8 cellular contexts compared by ENCODE assay signal in genomic region chr19:58518261-58519086, GRCh38. TPM values are rescaled to one million over a fixed set of nuclear protein-coding genes. Genes with fewer than 3 reads are reported as not detected.
DNase-seq lines count a peak whose midpoint lies in the region; ATAC-seq and TF ChIP-seq lines count a peak whose summit lies in the region.

No MANE protein-coding gene starts in this region.

- in situ Hi-C loops in GM23248 (cut with MboI), result no loop called here

- H3K4me3 ChIP-seq in GM23248 (peak overlapping the region; percentile 94), PC-9 (peak overlapping the region; percentile 83), endocrine pancreas (ENCODE audit: control insufficient read depth, insufficient read depth, low read length) (no peak overlapping the region), neuronal stem cell (ENCODE audit: low read length in 2 of 2) (peak overlapping the region; percentile 53 to 89)

- H2BK5ac ChIP-seq in neuronal stem cell (ENCODE audit: low read length), result peak overlapping the region; percentile 93

- peak overlapping the region; percentile 99 for H2AK5ac ChIP-seq in neuronal stem cell (ENCODE audit: low read depth, low read length)

- H3K4me1 ChIP-seq in GM23248 (ENCODE audit: insufficient read depth) (peaks cover 12% of the 10 kb centered on the region), PC-9 (replicated peaks; ENCODE audit: insufficient read depth) (peaks cover 10% of the 10 kb centered on the region), endocrine pancreas (ENCODE audit: control insufficient read depth, insufficient read depth, low read length) (no peaks in the 10 kb centered on the region), neuronal stem cell (ENCODE audit: control insufficient read depth in 2 of 2, insufficient read depth in 1 of 2, low read depth in 1 of 2, low read length in 2 of 2) (peaks cover 9 to 17% of the 10 kb centered on the region in 2 donors)

- peak overlapping the region; percentile 85 for H3K14ac ChIP-seq in neuronal stem cell (ENCODE audit: low read length)

- intact Hi-C loops in PC-9 (cut with micrococcal nuclease; ENCODE audit: unreplicated experiment), result loop anchor here (1.0 to 5.0 kb wide), 6 partner anchors 42 to 1416 kb away; partner anchors contain the start of genes ZNF274, ZNF446, ZNF544 and ZSCAN22

- H4K8ac ChIP-seq in neuronal stem cell (ENCODE audit: low read depth, low read length), result no peak overlapping the region

- peaks cover 18% of the 10 kb centered on the region; the same call in 1 of the 2 replicates for H3F3A ChIP-seq in GM23248 (ENCODE audit: insufficient read depth)
- H3F3A ChIP-seq in PC-9 (ENCODE audit: insufficient read depth, low read depth), result peaks cover 14% of the 10 kb centered on the region; the same call in 1 of the 2 replicates

- H3K18ac ChIP-seq in neuronal stem cell (ENCODE audit: low read length), result peak overlapping the region; percentile 84

- H3K79me1 ChIP-seq in neuronal stem cell (ENCODE audit: low read depth, low read length), result peaks cover 14% of the 10 kb centered on the region

- peaks cover 5% of the 10 kb centered on the region; the same call in 1 of the 2 replicates for H3K36me3 ChIP-seq in GM23248 (ENCODE audit: low read depth)
- H3K36me3 ChIP-seq in PC-9 (ENCODE audit: low read depth), result no peaks in the 10 kb centered on the region
- H3K36me3 ChIP-seq in endocrine pancreas (ENCODE audit: control insufficient read depth, insufficient read depth, low read length), result no peaks in the 10 kb centered on the region
- peaks cover 19 to 37% of the 10 kb centered on the region in 2 donors for H3K36me3 ChIP-seq in neuronal stem cell (replicated peaks in 1 of 2; ENCODE audit: control insufficient read depth in 2 of 2, insufficient read depth in 2 of 2, low read length in 2 of 2)

- TSS peak; percentile 37 for BruUV-seq in PC-9 (replicated peaks; lab: Mats Ljungman, UMichigan)

- H4K20me1 ChIP-seq in GM23248 (ENCODE audit: insufficient read depth), result no peaks in the 10 kb centered on the region
- H4K20me1 ChIP-seq in PC-9 (ENCODE audit: insufficient read depth), result no peaks in the 10 kb centered on the region

- H3K9ac ChIP-seq in GM23248 (peak overlapping the region; percentile 97), endocrine pancreas (ENCODE audit: control insufficient read depth, insufficient read depth, low read length) (peak overlapping the region; percentile 93), neuronal stem cell (ENCODE audit: low read depth, low read length, poor library complexity) (peak overlapping the region; percentile 71)

- WGBS in GM23248 (ENCODE audit: low coverage in 1 of 2, low lambda C conversion rate in 2 of 2, missing lambda C conversion rate in 2 of 2), 2 experiments, result 8% methylated on average over 21 to 22 of the region's 22 CpGs
- no CpG with 5 or more reads among the region's 22 CpGs for WGBS in neuronal stem cell (ENCODE audit: extremely low coverage in 2 of 2, insufficient read length in 2 of 2, insufficient replicate concordance in 1 of 2), 2 donors

- H4K91ac ChIP-seq in neuronal stem cell (ENCODE audit: low read depth, low read length, poor library complexity), result no peak overlapping the region

- peak; percentile 30 for DNase-seq in GM23248
- no peak for DNase-seq in PC-9
- DNase-seq in neuronal stem cell (ENCODE audit: low spot score), result no peak
- DNase-seq in SW 1271 (lab: John Stamatoyannopoulos, UW), result no peak

- H2BK120ac ChIP-seq in neuronal stem cell (ENCODE audit: low read depth, low read length), result no peak overlapping the region

- H3K9me2 ChIP-seq in GM23248 (ENCODE audit: insufficient read depth) (no peaks in the 10 kb centered on the region), PC-9 (ENCODE audit: insufficient read depth) (no peaks in the 10 kb centered on the region)

- CTCF ChIA-PET in PC-9 (lab: Charles Lee), result interaction anchor here (1.0 to 1.6 kb wide), 2 partner anchors 192 to 517 kb away, joined by 3 to 4 read pairs; partner anchors contain the start of gene ZSCAN22

- no peak overlapping the region for H2BK12ac ChIP-seq in neuronal stem cell (ENCODE audit: low read length)

- H2AFZ ChIP-seq in GM23248 (peak overlapping the region; percentile 85), PC-9 (peak overlapping the region; percentile 92), neuronal stem cell (ENCODE audit: low read length) (peak overlapping the region; percentile 90)

- H3K79me2 ChIP-seq in GM23248 (ENCODE audit: insufficient read depth), result peaks cover 46% of the 10 kb centered on the region
- H3K79me2 ChIP-seq in PC-9 (ENCODE audit: low read depth), result peaks cover 18% of the 10 kb centered on the region

- H2BK15ac ChIP-seq in neuronal stem cell (ENCODE audit: low read length), result no peak overlapping the region

- H3K27me3 ChIP-seq in GM23248 (replicated peaks; ENCODE audit: insufficient read depth), result no peaks in the 10 kb centered on the region
- H3K27me3 ChIP-seq in PC-9 (ENCODE audit: insufficient read depth, low read depth), result no peaks in the 10 kb centered on the region
- H3K27me3 ChIP-seq in endocrine pancreas (ENCODE audit: control insufficient read depth, insufficient read depth, low read length), result no peaks in the 10 kb centered on the region
- no peaks in the 10 kb centered on the region for H3K27me3 ChIP-seq in neuronal stem cell (ENCODE audit: control insufficient read depth in 3 of 3, insufficient read depth in 3 of 3, low read depth in 1 of 3, low read length in 3 of 3)

- no peak for ATAC-seq in GM21526 (IDR thresholded peaks at IDR 0.05; ENCODE audit: low FRiP score, unreplicated experiment)
- no peak for ATAC-seq in GM21737 (IDR thresholded peaks at IDR 0.05; ENCODE audit: unreplicated experiment)
- no peak for ATAC-seq in GM18868 (IDR thresholded peaks at IDR 0.05; ENCODE audit: unreplicated experiment)

- H3K9me3 ChIP-seq in GM23248 (ENCODE audit: low read depth) (no peaks in the 10 kb centered on the region), PC-9 (ENCODE audit: insufficient read depth, low read depth) (no peaks in the 10 kb centered on the region), endocrine pancreas (ENCODE audit: control insufficient read depth, low read length) (no peaks in the 10 kb centered on the region), neuronal stem cell (replicated peaks in 1 of 2; ENCODE audit: control insufficient read depth in 2 of 2, insufficient read depth in 1 of 2, low read depth in 1 of 2, low read length in 2 of 2) (no peaks in the 10 kb centered on the region)

- POLR2A ChIA-PET in PC-9 (lab: Charles Lee; ENCODE audit: unreplicated experiment), result interaction anchor here (0.6 to 1.4 kb wide), 4 partner anchors 110 to 299 kb away, joined by 3 to 9 read pairs (median 6); partner anchors contain the start of genes ZNF497 and ZNF584

- H3K4me2 ChIP-seq in GM23248 (ENCODE audit: unreplicated experiment) (peak overlapping the region; percentile 95), PC-9 (peak overlapping the region; percentile 95), neuronal stem cell (ENCODE audit: insufficient read depth, low read length, poor library complexity, severe bottlenecking) (peak overlapping the region; percentile 85)

- H3K27ac ChIP-seq in GM23248, result peak overlapping the region; percentile 89
- H3K27ac ChIP-seq in PC-9, result peak overlapping the region; percentile 68; the same call in 1 of the 2 replicates
- peak overlapping the region; percentile 94 for H3K27ac ChIP-seq in neuronal stem cell (replicated peaks; ENCODE audit: low read length)

- TF ChIP-seq CTCF in PC-9 (conservative IDR thresholded peaks at IDR 0.05), result no peak

- peak overlapping the region; percentile 98 for H3K23ac ChIP-seq in neuronal stem cell (ENCODE audit: low read depth, low read length, poor library complexity)

- peak overlapping the region; percentile 99 for H3K4ac ChIP-seq in neuronal stem cell (ENCODE audit: low read length)

RNA-seq across cellular contexts. Expression of gene ZBTB45, which starts 1.1 kb away (rescaled TPM):
- 5.9 and 9.0 TPM in 2 replicates for total RNA-seq in GM23248 (2014; rRNA removed; shearing (Covaris generic))
- polyA plus RNA-seq in GM23248 (2016; fragmentation: Nextera tagmentation; extraction: Ambion mirVana), result 16.0 and 17.9 TPM in 2 replicates
- total RNA-seq in PC-9 (2021), result 8.1 and 8.9 TPM in 2 replicates
- 14.3 TPM for polyA plus RNA-seq in neuronal stem cell (2013, experiment 1 of 2)
- 14.8 TPM for polyA plus RNA-seq in neuronal stem cell (2013, experiment 2 of 2)

RNA-seq across cellular contexts. Expression of gene SLC27A5, which starts 6.7 kb away (rescaled TPM):
- total RNA-seq in GM23248 (2014; rRNA removed; shearing (Covaris generic)), result 0.63 and 3.6 TPM in 2 replicates
- polyA plus RNA-seq in GM23248 (2016; fragmentation: Nextera tagmentation; extraction: Ambion mirVana), result 5.1 and 6.3 TPM in 2 replicates
- 8.4 and 9.2 TPM in 2 replicates for total RNA-seq in PC-9 (2021)
- 21.6 TPM for polyA plus RNA-seq in neuronal stem cell (2013, experiment 1 of 2)
- 20.7 TPM for polyA plus RNA-seq in neuronal stem cell (2013, experiment 2 of 2)

RNA-seq across cellular contexts. Expression of gene TRIM28, which starts 25.4 kb away (rescaled TPM):
- total RNA-seq in GM23248 (2014; rRNA removed; shearing (Covaris generic)), result 263 and 319 TPM in 2 replicates
- polyA plus RNA-seq in GM23248 (2016; fragmentation: Nextera tagmentation; extraction: Ambion mirVana), result 61.5 and 62.0 TPM in 2 replicates
- total RNA-seq in PC-9 (2021), result 311 and 322 TPM in 2 replicates
- polyA plus RNA-seq in neuronal stem cell (2013, experiment 1 of 2), result 759 TPM
- 741 TPM for polyA plus RNA-seq in neuronal stem cell (2013, experiment 2 of 2)

RNA-seq across cellular contexts. Expression of gene CHMP2A, which starts 36.4 kb away (rescaled TPM):
- total RNA-seq in GM23248 (2014; rRNA removed; shearing (Covaris generic)), result 88.6 and 89.2 TPM in 2 replicates
- polyA plus RNA-seq in GM23248 (2016; fragmentation: Nextera tagmentation; extraction: Ambion mirVana), result 186 and 193 TPM in 2 replicates
- total RNA-seq in PC-9 (2021), result 149 and 186 TPM in 2 replicates
- 108 TPM for polyA plus RNA-seq in neuronal stem cell (2013, experiment 1 of 2)
- polyA plus RNA-seq in neuronal stem cell (2013, experiment 2 of 2), result 109 TPM

RNA-seq across cellular contexts. Expression of gene UBE2M, which starts 39.9 kb away (rescaled TPM):
- 60.3 and 60.4 TPM in 2 replicates for total RNA-seq in GM23248 (2014; rRNA removed; shearing (Covaris generic))
- 8.7 and 13.9 TPM in 2 replicates for polyA plus RNA-seq in GM23248 (2016; fragmentation: Nextera tagmentation; extraction: Ambion mirVana)
- not detected in 2 replicates for total RNA-seq in PC-9 (2021)
- polyA plus RNA-seq in neuronal stem cell (2013, experiment 1 of 2), result 86.2 TPM
- polyA plus RNA-seq in neuronal stem cell (2013, experiment 2 of 2), result 86.9 TPM
